1 cellular context compared by ENCODE assay signal in the genomic region with DNA sequence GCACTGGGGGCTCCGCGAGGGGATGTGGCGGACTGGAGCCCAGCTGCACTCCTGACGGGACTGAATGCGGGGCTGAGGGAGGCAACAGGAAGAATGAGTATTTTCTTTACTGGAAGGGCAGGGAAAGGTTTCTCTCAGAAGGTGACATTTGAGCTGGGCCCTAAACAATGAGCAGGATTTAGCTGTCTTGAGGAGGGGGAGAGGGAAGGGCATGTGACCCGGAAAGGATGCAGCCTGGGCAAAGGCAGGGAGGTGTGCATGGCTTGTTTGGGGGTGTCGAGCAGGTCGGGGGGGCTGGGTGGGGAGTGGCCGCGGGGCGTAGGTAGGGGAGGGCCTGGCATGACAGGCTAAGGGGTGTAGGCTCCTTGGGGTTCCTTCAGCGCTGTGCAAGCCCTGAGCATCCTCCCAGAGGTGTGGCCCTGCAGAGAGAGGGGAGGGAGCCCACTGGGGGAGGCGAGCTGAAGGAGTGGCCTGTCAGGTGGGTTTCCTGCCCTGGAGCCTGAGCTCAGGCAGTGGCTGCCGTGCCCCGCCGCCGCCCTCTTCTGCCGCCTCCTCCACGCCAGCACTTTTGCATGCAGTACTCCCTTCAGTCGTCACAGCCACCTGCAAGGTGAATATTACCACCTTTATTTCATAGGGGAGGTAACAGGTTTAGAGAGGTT.
TF ChIP-seq lines count a peak whose summit lies in the region.

No MANE protein-coding gene starts in this region.

TF ChIP-seq in HEK293T, 16 proteins besides CTCF, POLR2A, EP300 and RAD21 (continued from another document):
- TF ChIP-seq PKNOX1 (IDR thresholded peaks at IDR 0.05) (no peak), FOXA1 (IDR thresholded peaks at IDR 0.05) (no peak), ELF4 (IDR thresholded peaks at IDR 0.05) (no peak)
